13 cellular contexts compared by ENCODE assay signal in the genomic region with DNA sequence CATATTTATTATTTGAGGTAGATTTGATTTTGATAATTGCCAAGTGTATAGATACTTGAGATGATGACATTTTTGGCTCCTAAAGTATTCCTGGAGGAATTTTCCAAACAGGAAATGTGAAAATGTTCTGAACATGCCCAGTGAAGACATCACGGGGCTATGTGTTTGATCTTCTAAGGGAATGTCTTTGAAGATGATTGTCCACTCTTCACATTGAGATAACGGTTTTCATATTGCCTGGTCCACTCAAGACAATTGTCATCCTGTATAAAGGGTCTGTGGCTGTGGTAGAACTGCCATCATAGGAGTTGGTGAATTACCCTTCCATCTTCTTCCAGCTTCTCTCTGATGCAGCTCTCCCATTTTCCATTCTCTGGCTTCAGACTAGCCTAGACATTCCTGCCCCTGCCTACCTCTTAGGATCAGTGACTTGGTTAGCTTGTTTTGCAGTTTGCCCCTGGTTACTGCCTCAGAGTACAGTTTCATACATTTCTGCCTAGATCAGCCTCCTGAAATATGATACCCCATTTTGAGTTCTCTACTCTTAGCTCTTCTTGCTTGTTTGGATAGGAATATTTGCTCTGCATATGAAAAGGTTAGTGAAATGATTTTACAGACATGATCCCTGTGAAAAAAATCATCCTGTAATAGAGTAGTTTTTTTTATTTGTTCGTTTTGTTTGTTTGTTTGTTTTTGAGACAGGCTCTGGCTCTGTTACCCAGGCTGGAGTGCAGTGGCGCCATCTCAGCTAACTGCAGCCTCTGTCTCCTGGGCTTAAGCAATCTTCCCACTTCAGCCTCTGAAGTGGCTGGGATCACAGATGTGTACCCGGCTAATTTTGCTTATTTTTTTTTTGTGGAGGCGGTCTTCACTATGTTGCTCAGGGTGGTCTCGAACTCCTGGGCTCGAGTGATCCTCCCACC.
A peak's percentile ranks its signal among the peaks of the same experiment; 100 is the strongest.
DNase-seq lines count a peak whose midpoint lies in the region; ATAC-seq and TF ChIP-seq lines count a peak whose summit lies in the region.
"Had no signal": no experiment of that assay in that cellular context is flagged by ENCODE, and none has a peak within 500 bp of the region (broad histone marks: within the 10 kb centered on the region; RNA-seq: fewer than 3 reads in every experiment).

No MANE protein-coding gene starts in this region.

- no peaks in the 10 kb centered on the region for H3K27me3 Mint-ChIP-seq in activated CD4-positive, alpha-beta T cell treated with anti-CD3 and anti-CD28 coated beads, Interleukin-2, amount 10 ng/mL, durations not matched to agents 7 days and 5 days
- peaks cover 4% of the 10 kb centered on the region for H3K27me3 Mint-ChIP-seq in progenitor cell of endocrine pancreas

- no peak for TF ChIP-seq CTCF in progenitor cell of endocrine pancreas (IDR thresholded peaks at IDR 0.05; ENCODE audit: unreplicated experiment)

- DNase-seq in activated CD4-positive, alpha-beta T cell treated with anti-CD3 and anti-CD28 coated beads, Interleukin-2, amount 10 ng/mL, durations not matched to agents 7 days and 5 days = no peak
- no peak for DNase-seq in activated CD4-positive, alpha-beta T cell treated with anti-CD3 and anti-CD28 coated beads for 4 hours
- DNase-seq in NCI-H2029 treated with DMSO at 0.1 percent for 48 hours (lab: John Stamatoyannopoulos, UW) = peak; percentile 77
- peak; percentile 27 for DNase-seq in astrocyte of the hippocampus (ENCODE audit: low read depth, low spot score)
- no peak for DNase-seq in progenitor cell of endocrine pancreas (ENCODE audit: low spot score, unreplicated experiment)
- DNase-seq in dedifferentiated amniotic fluid mesenchymal stem cell (ENCODE audit: extremely low spot score) = no peak
- no peak for DNase-seq in epidermal melanocyte (ENCODE audit: insufficient read length, low spot score)
- DNase-seq: cortex of kidney, GOT3, ovary, T1000, upper lobe of right lung had no signal

- H3K4me3 Mint-ChIP-seq in activated CD4-positive, alpha-beta T cell treated with anti-CD3 and anti-CD28 coated beads, Interleukin-2, amount 10 ng/mL, durations not matched to agents 7 days and 5 days = no peak overlapping the region
- H3K4me3 Mint-ChIP-seq in progenitor cell of endocrine pancreas (ENCODE audit: low read depth) = no peak overlapping the region

- peaks cover 3% of the 10 kb centered on the region for H3K4me1 Mint-ChIP-seq in activated CD4-positive, alpha-beta T cell treated with anti-CD3 and anti-CD28 coated beads, Interleukin-2, amount 10 ng/mL, durations not matched to agents 7 days and 5 days
- H3K4me1 Mint-ChIP-seq in progenitor cell of endocrine pancreas (ENCODE audit: low read depth) = peaks cover 22% of the 10 kb centered on the region

- peak overlapping the region; percentile 60 for H3K27ac Mint-ChIP-seq in activated CD4-positive, alpha-beta T cell treated with anti-CD3 and anti-CD28 coated beads, Interleukin-2, amount 10 ng/mL, durations not matched to agents 7 days and 5 days
- H3K27ac Mint-ChIP-seq in progenitor cell of endocrine pancreas = peak overlapping the region; percentile 49

- CTCF ChIA-PET in activated CD4-positive, alpha-beta T cell treated with anti-CD3 and anti-CD28 coated beads, Interleukin-2, amount 10 ng/mL, durations not matched to agents 7 days and 5 days (lab: Charles Lee) = interaction anchor here (1.2 kb wide), 1 partner anchor 15 kb away, joined by 3 read pairs; no protein-coding TSS in a partner anchor

- POLR2A ChIA-PET in activated CD4-positive, alpha-beta T cell treated with anti-CD3 and anti-CD28 coated beads, Interleukin-2, amount 10 ng/mL, durations not matched to agents 7 days and 5 days (lab: Charles Lee) = no interaction called here

- H3K9me3 Mint-ChIP-seq in activated CD4-positive, alpha-beta T cell treated with anti-CD3 and anti-CD28 coated beads, Interleukin-2, amount 10 ng/mL, durations not matched to agents 7 days and 5 days = no peaks in the 10 kb centered on the region
- H3K9me3 Mint-ChIP-seq in progenitor cell of endocrine pancreas (ENCODE audit: low read depth) = no peaks in the 10 kb centered on the region

- no peak for ATAC-seq in HG02642 (IDR thresholded peaks at IDR 0.05; ENCODE audit: poor library complexity, unreplicated experiment)
- ATAC-seq: upper lobe of right lung had no signal

- peaks cover 72% of the 10 kb centered on the region for H3K36me3 Mint-ChIP-seq in activated CD4-positive, alpha-beta T cell treated with anti-CD3 and anti-CD28 coated beads, Interleukin-2, amount 10 ng/mL, durations not matched to agents 7 days and 5 days (ENCODE audit: low read depth)
- peaks cover 14% of the 10 kb centered on the region for H3K36me3 Mint-ChIP-seq in progenitor cell of endocrine pancreas (ENCODE audit: insufficient read depth)

Comparison
In these comparisons a context has a peak if more than half of its experiments do, and no peak if none do; other contexts are left out.
1. DNase-seq: peak in NCI-H2029 treated with DMSO at 0.1 percent for 48 hours (single experiment) and astrocyte of the hippocampus (single experiment); none in activated CD4-positive, alpha-beta T cell treated with anti-CD3 and anti-CD28 coated beads, Interleukin-2, amount 10 ng/mL, durations not matched to agents 7 days and 5 days (single experiment), activated CD4-positive, alpha-beta T cell treated with anti-CD3 and anti-CD28 coated beads for 4 hours (0 of 2), progenitor cell of endocrine pancreas (single experiment), dedifferentiated amniotic fluid mesenchymal stem cell (single experiment) and epidermal melanocyte (single experiment).